ENCODE assay signal across 9 cellular contexts in the genomic region with DNA sequence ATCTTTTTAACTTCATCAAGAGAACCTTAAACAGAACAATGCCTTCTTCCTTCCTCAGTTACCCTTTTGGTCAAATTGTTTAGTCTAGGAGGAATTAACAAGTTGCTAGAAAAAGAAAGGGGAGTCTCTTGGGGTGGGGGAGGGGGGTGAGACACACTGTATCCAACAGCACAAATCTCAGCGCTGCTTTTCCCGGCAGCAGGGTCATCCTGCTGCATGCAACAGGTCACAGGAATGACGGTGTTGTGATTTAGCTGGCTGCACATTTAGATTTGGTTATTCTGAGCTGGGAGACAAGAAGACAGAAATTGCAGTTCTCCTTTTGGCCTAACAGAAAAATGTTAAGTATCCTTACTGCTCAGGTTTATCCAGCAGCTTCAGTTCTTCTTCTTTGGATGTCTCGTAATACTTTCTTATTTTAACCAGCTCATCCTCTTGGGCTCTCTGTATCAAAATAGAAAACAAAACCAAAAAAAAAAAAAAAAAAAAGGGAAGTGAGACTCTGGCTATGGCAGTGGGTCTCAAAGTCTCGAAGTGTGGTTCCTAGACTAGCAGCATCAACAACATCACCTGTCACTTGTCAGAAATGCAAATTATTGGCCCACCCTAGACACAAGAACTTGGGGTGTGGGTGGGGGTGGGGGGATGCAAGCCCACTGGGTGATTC.
DNase-seq lines count a peak whose midpoint lies in the region; ATAC-seq and TF ChIP-seq lines count a peak whose summit lies in the region.
"Had no signal": no experiment of that assay in that cellular context is flagged by ENCODE, and none has a peak within 500 bp of the region (broad histone marks: within the 10 kb centered on the region; RNA-seq: fewer than 3 reads in every experiment).

No MANE protein-coding gene starts in this region.

- no peak overlapping the region for H3K4me3 ChIP-seq in cardiac fibroblast (replicated peaks in 1 of 2; ENCODE audit: low read depth in 2 of 2, low read length in 2 of 2)
- no peak overlapping the region for H3K4me3 ChIP-seq in effector memory CD4-positive, alpha-beta T cell (ENCODE audit: insufficient read depth, low read depth, low read length, poor library complexity, severe bottlenecking)
- H3K4me3 ChIP-seq: cardiac muscle cell had no signal

- no peaks in the 10 kb centered on the region for H3K36me3 ChIP-seq in effector memory CD4-positive, alpha-beta T cell (ENCODE audit: control insufficient read depth, insufficient read depth, low read length)
- H3K36me3 ChIP-seq: cardiac muscle cell had no signal

- H3K36me3 Mint-ChIP-seq in stimulated activated memory B cell treated with anti-CD40 and anti-IgM and Interleukin-4, amounts not matched to agents 10 μg/mL and 1 μg/mL and 100 μg/mL, for 72 hours, result no peaks in the 10 kb centered on the region

- no peak for TF ChIP-seq CTCF in cardiac fibroblast (IDR thresholded peaks at IDR 0.05; ENCODE audit: low read depth, low read length)

- ATAC-seq in GM19397 (IDR thresholded peaks at IDR 0.05; ENCODE audit: unreplicated experiment) (peak; percentile 88), HG03103 (IDR thresholded peaks at IDR 0.05; ENCODE audit: low read depth, unreplicated experiment) (peak; percentile 69)
- ATAC-seq in stimulated activated memory B cell treated with anti-CD40 and anti-IgM and Interleukin-4, amounts not matched to agents 10 μg/mL and 1 μg/mL and 100 μg/mL, for 72 hours, result peak; percentile 94

- no peaks in the 10 kb centered on the region for H3K27me3 Mint-ChIP-seq in stimulated activated memory B cell treated with anti-CD40 and anti-IgM and Interleukin-4, amounts not matched to agents 10 μg/mL and 1 μg/mL and 100 μg/mL, for 72 hours

- H3K27me3 ChIP-seq in effector memory CD4-positive, alpha-beta T cell (replicated peaks; ENCODE audit: control insufficient read depth, insufficient read depth, low read length, poor library complexity, severe bottlenecking), result no peaks in the 10 kb centered on the region
- H3K27me3 ChIP-seq: cardiac muscle cell had no signal

- peak overlapping the region; percentile 50 for H3K4me3 Mint-ChIP-seq in stimulated activated memory B cell treated with anti-CD40 and anti-IgM and Interleukin-4, amounts not matched to agents 10 μg/mL and 1 μg/mL and 100 μg/mL, for 72 hours

- no peaks in the 10 kb centered on the region for H3K4me1 ChIP-seq in effector memory CD4-positive, alpha-beta T cell (ENCODE audit: control insufficient read depth, insufficient read depth, low read length, poor library complexity, severe bottlenecking)

- peak overlapping the region; percentile 68 for H3K27ac Mint-ChIP-seq in stimulated activated memory B cell treated with anti-CD40 and anti-IgM and Interleukin-4, amounts not matched to agents 10 μg/mL and 1 μg/mL and 100 μg/mL, for 72 hours

- DNase-seq in cardiac fibroblast (ENCODE audit: low read depth in 2 of 2) (peak; percentile 68 to 90), NCI-H748 (lab: John Stamatoyannopoulos, UW; ENCODE audit: unreplicated experiment) (no peak)
- DNase-seq in effector memory CD4-positive, alpha-beta T cell, result no peak
- no peak for DNase-seq in stimulated activated CD8-positive, alpha-beta memory T cell treated with anti-CD3 and anti-CD28 coated beads, Interleukin-4, amount 100 ng/mL, for 48 hours
- DNase-seq in activated CD4-positive, alpha-beta T cell treated with anti-CD3 and anti-CD28 coated beads for 4 hours, result no peak

- no peaks in the 10 kb centered on the region for H3K9me3 ChIP-seq in effector memory CD4-positive, alpha-beta T cell (ENCODE audit: control insufficient read depth, low read length)

- no peaks in the 10 kb centered on the region for H3K9me3 Mint-ChIP-seq in stimulated activated memory B cell treated with anti-CD40 and anti-IgM and Interleukin-4, amounts not matched to agents 10 μg/mL and 1 μg/mL and 100 μg/mL, for 72 hours

- H3K4me1 Mint-ChIP-seq in stimulated activated memory B cell treated with anti-CD40 and anti-IgM and Interleukin-4, amounts not matched to agents 10 μg/mL and 1 μg/mL and 100 μg/mL, for 72 hours, result peaks cover 53% of the 10 kb centered on the region

- no peak overlapping the region for H3K27ac ChIP-seq in effector memory CD4-positive, alpha-beta T cell (ENCODE audit: insufficient read depth, low read length, poor library complexity, severe bottlenecking)
- H3K27ac ChIP-seq: cardiac muscle cell had no signal

Comparison
In these comparisons a context has a peak if more than half of its experiments do, and no peak if none do; other contexts are left out.
1. DNase-seq: peak in cardiac fibroblast (2 of 2); none in NCI-H748 (single experiment), effector memory CD4-positive, alpha-beta T cell (0 of 3), stimulated activated CD8-positive, alpha-beta memory T cell treated with anti-CD3 and anti-CD28 coated beads, Interleukin-4, amount 100 ng/mL, for 48 hours (single experiment) and activated CD4-positive, alpha-beta T cell treated with anti-CD3 and anti-CD28 coated beads for 4 hours (0 of 2).
2. Peak in every context shown above with its lines, with median percentiles within 50 percentile points of each other: ATAC-seq.